Comparison of ENCODE assay signal across 24 cellular contexts in genomic region chr2:44946681-44947360, GRCh38. TPM values are rescaled to one million over a fixed set of nuclear protein-coding genes. Genes with fewer than 3 reads are reported as not detected.
DNase-seq lines count a peak whose midpoint lies in the region; ATAC-seq, FAIRE-seq and TF ChIP-seq lines count a peak whose summit lies in the region.
"Had no signal": no experiment of that assay in that cellular context is flagged by ENCODE, and none has a peak within 500 bp of the region (broad histone marks: within the 10 kb centered on the region; RNA-seq: fewer than 3 reads in every experiment).

No MANE protein-coding gene starts in this region.

- H3K36me3 ChIP-seq in SK-N-SH (replicated peaks in 1 of 2; ENCODE audit: control insufficient read depth in 1 of 2, insufficient read depth in 2 of 2, low read length in 1 of 2) (peaks cover 0 to 2% of the 10 kb centered on the region in 2 experiments), kidney (ENCODE audit: control insufficient read depth in 1 of 2, insufficient read depth in 2 of 2, low read length in 2 of 2) (no peaks in the 10 kb centered on the region)
- no peaks in the 10 kb centered on the region for H3K36me3 ChIP-seq in CD8-positive, alpha-beta memory T cell (ENCODE audit: insufficient read depth, low read length)
- no peaks in the 10 kb centered on the region for H3K36me3 ChIP-seq in CD8-positive, alpha-beta T cell (ENCODE audit: insufficient read depth, low read length)

- TF ChIP-seq EP300 in SK-N-SH (IDR thresholded peaks at IDR 0.05; ENCODE audit: borderline replicate concordance in 1 of 2, low read depth in 1 of 2, low read length in 1 of 2) = no peak

- no peak overlapping the region for H3K9ac ChIP-seq in SK-N-SH
- no peak overlapping the region for H3K9ac ChIP-seq in kidney (ENCODE audit: low read length in 2 of 2)

- intact Hi-C loops in kidney (cut with DNase I) (no loop called here), posterior vena cava (cut with DNase I) (loop anchor here in 1 of 2 donors (5.0 kb wide), 1 partner anchor 890 kb away; no protein-coding TSS in a partner anchor)
- intact Hi-C loops in CD8-positive, alpha-beta T cell (cut with DNase I, micrococcal nuclease) = no loop called here

- H4K20me1 ChIP-seq in SK-N-SH (ENCODE audit: insufficient read depth) = no peaks in the 10 kb centered on the region

- H3K27me3 ChIP-seq in SK-N-SH (ENCODE audit: insufficient read depth) = peaks cover 27% of the 10 kb centered on the region
- peaks cover 19% of the 10 kb centered on the region for H3K27me3 ChIP-seq in CD8-positive, alpha-beta memory T cell (ENCODE audit: insufficient read depth, low read length, poor library complexity, severe bottlenecking)
- H3K27me3 ChIP-seq in CD8-positive, alpha-beta T cell (ENCODE audit: insufficient read depth, low read length) = peaks cover 17% of the 10 kb centered on the region

- no peak for FAIRE-seq in kidney (lab: Jason Lieb, UNC)
- FAIRE-seq: GM19239, H54 had no signal

- no peak overlapping the region for H3K4me2 ChIP-seq in SK-N-SH

- no peak for ATAC-seq in SK-N-SH treated with all-trans-retinoic acid at 6 μM for 48 hours
- ATAC-seq in CD8-positive, alpha-beta T cell = no peak

- no peaks in the 10 kb centered on the region for H3K36me3 Mint-ChIP-seq in activated CD4-positive, alpha-beta memory T cell treated with anti-CD3 and anti-CD28 coated beads, Interleukin-2, amount 10 ng/mL, durations not matched to agents 7 days and 5 days (ENCODE audit: low read depth)
- no peaks in the 10 kb centered on the region for H3K36me3 Mint-ChIP-seq in CD8-positive, alpha-beta memory T cell
- no peaks in the 10 kb centered on the region for H3K36me3 Mint-ChIP-seq in CD8-positive, alpha-beta T cell

- no peak for TF ChIP-seq CTCF in SK-N-SH (IDR thresholded peaks at IDR 0.05)
- TF ChIP-seq CTCF in kidney (IDR thresholded peaks at IDR 0.05; ENCODE audit: borderline replicate concordance, extremely low read depth, insufficient read depth) = no peak
- no peak for TF ChIP-seq CTCF in CD8-positive, alpha-beta T cell (IDR thresholded peaks at IDR 0.05)

- POLR2A ChIA-PET in SK-N-SH (lab: Yijun Ruan, JAX) = interaction anchor here (0.6 to 1.4 kb wide), 6 partner anchors 9 to 330 kb away, joined by 3 to 5 read pairs (median 4); no protein-coding TSS in a partner anchor
- POLR2A ChIA-PET in activated CD4-positive, alpha-beta memory T cell treated with anti-CD3 and anti-CD28 coated beads, Interleukin-2, amount 10 ng/mL, durations not matched to agents 7 days and 5 days (lab: Charles Lee) = no interaction called here
- POLR2A ChIA-PET in CD8-positive, alpha-beta memory T cell (lab: Charles Lee) = no interaction called here
- POLR2A ChIA-PET in CD8-positive, alpha-beta T cell (lab: Charles Lee) = no interaction called here

- no peak overlapping the region for H2AFZ ChIP-seq in SK-N-SH (ENCODE audit: low read depth)

- peak; percentile 35 for DNase-seq in SK-N-SH
- DNase-seq in kidney = peak; percentile 26
- peak; percentile 44 for DNase-seq in posterior vena cava (ENCODE audit: low spot score)
- no peak for DNase-seq in activated CD4-positive, alpha-beta memory T cell treated with anti-CD3 and anti-CD28 coated beads, Interleukin-2, amount 10 ng/mL, durations not matched to agents 7 days and 5 days
- DNase-seq in AG08396 (ENCODE audit: low spot score) = no peak
- DNase-seq in CD8-positive, alpha-beta memory T cell = no peak
- no peak for DNase-seq in CD8-positive, alpha-beta T cell
- DNase-seq: ACHN, C1 segment of cervical spinal cord, DMS53, KG1, NCI-H1092, NCI-H1436, NCI-H187 treated with DMSO at 0.1 percent for 48 hours, NCI-H2107, NCI-H446 treated with DMSO at 0.1 percent for 48 hours, NCI-H526 treated with DMSO at 0.1 percent for 48 hours, Right ventricle myocardium superior had no signal

- no peaks in the 10 kb centered on the region for H3K79me2 ChIP-seq in SK-N-SH (ENCODE audit: insufficient read depth)

- H3K4me3 ChIP-seq in SK-N-SH (ENCODE audit: low read depth in 2 of 2, low read length in 1 of 2) (no peak overlapping the region), kidney (ENCODE audit: low read length in 2 of 2) (no peak overlapping the region)
- no peak overlapping the region for H3K4me3 ChIP-seq in CD8-positive, alpha-beta memory T cell (ENCODE audit: low read length)
- no peak overlapping the region for H3K4me3 ChIP-seq in CD8-positive, alpha-beta T cell (ENCODE audit: low read depth, low read length)

- no peak overlapping the region for H3K4me3 Mint-ChIP-seq in activated CD4-positive, alpha-beta memory T cell treated with anti-CD3 and anti-CD28 coated beads, Interleukin-2, amount 10 ng/mL, durations not matched to agents 7 days and 5 days
- H3K4me3 Mint-ChIP-seq in CD8-positive, alpha-beta memory T cell = no peak overlapping the region
- H3K4me3 Mint-ChIP-seq in CD8-positive, alpha-beta T cell = no peak overlapping the region

- peaks cover 32% of the 10 kb centered on the region for H3K4me1 Mint-ChIP-seq in activated CD4-positive, alpha-beta memory T cell treated with anti-CD3 and anti-CD28 coated beads, Interleukin-2, amount 10 ng/mL, durations not matched to agents 7 days and 5 days
- H3K4me1 Mint-ChIP-seq in CD8-positive, alpha-beta memory T cell = peaks cover 20 to 47% (median 23%) of the 10 kb centered on the region in 3 donors
- peaks cover 38% of the 10 kb centered on the region for H3K4me1 Mint-ChIP-seq in CD8-positive, alpha-beta T cell (ENCODE audit: low read depth)

- CTCF ChIA-PET in SK-N-SH (lab: Yijun Ruan, JAX) = interaction anchor here (0.8 to 20.5 kb wide), 11 partner anchors 10 to 903 kb away, joined by 3 to 581 read pairs (median 3); no protein-coding TSS in a partner anchor
- CTCF ChIA-PET in activated CD4-positive, alpha-beta memory T cell treated with anti-CD3 and anti-CD28 coated beads, Interleukin-2, amount 10 ng/mL, durations not matched to agents 7 days and 5 days (lab: Charles Lee) = interaction anchor here (1.6 kb wide), 1 partner anchor 10 kb away, joined by 7 read pairs; no protein-coding TSS in a partner anchor
- CTCF ChIA-PET in CD8-positive, alpha-beta memory T cell (lab: Charles Lee) = interaction anchor here (0.8 kb wide), 1 partner anchor 9 kb away, joined by 3 read pairs; no protein-coding TSS in a partner anchor
- CTCF ChIA-PET in CD8-positive, alpha-beta T cell (lab: Charles Lee) = interaction anchor here (1.1 to 2.0 kb wide), 2 partner anchors 10 to 903 kb away, joined by 3 to 6 read pairs; no protein-coding TSS in a partner anchor

- H3K4me1 ChIP-seq in SK-N-SH (ENCODE audit: control insufficient read depth in 1 of 2, insufficient read depth in 2 of 2, low read depth in 1 of 2, low read length in 1 of 2) (peaks cover 0 to 34% of the 10 kb centered on the region in 2 experiments; a peak in 1 of 4 replicates), kidney (ENCODE audit: control insufficient read depth in 1 of 2, insufficient read depth in 1 of 2, low read depth in 1 of 2, low read length in 2 of 2) (no peaks in the 10 kb centered on the region)
- H3K4me1 ChIP-seq in CD8-positive, alpha-beta memory T cell (ENCODE audit: insufficient read depth, low read length) = peaks cover under 1% of the 10 kb centered on the region
- H3K4me1 ChIP-seq in CD8-positive, alpha-beta T cell (ENCODE audit: insufficient read depth, low read length) = peaks cover 16% of the 10 kb centered on the region

- 81% methylated on average over 10 of the region's 10 CpGs for WGBS in SK-N-SH (ENCODE audit: low lambda C conversion rate)

- no peak overlapping the region for H3K27ac Mint-ChIP-seq in activated CD4-positive, alpha-beta memory T cell treated with anti-CD3 and anti-CD28 coated beads, Interleukin-2, amount 10 ng/mL, durations not matched to agents 7 days and 5 days
- no peak overlapping the region for H3K27ac Mint-ChIP-seq in CD8-positive, alpha-beta memory T cell
- no peak overlapping the region for H3K27ac Mint-ChIP-seq in CD8-positive, alpha-beta T cell

- no peaks in the 10 kb centered on the region for H3K9me2 ChIP-seq in SK-N-SH

- no peaks in the 10 kb centered on the region for H3K9me3 Mint-ChIP-seq in activated CD4-positive, alpha-beta memory T cell treated with anti-CD3 and anti-CD28 coated beads, Interleukin-2, amount 10 ng/mL, durations not matched to agents 7 days and 5 days
- no peaks in the 10 kb centered on the region for H3K9me3 Mint-ChIP-seq in CD8-positive, alpha-beta memory T cell
- no peaks in the 10 kb centered on the region for H3K9me3 Mint-ChIP-seq in CD8-positive, alpha-beta T cell

- H3K27ac ChIP-seq in SK-N-SH (ENCODE audit: low read depth in 2 of 2, low read length in 1 of 2) (peak overlapping the region in 1 of 2 experiments; percentile 18; a peak in 2 of 4 replicates), kidney (ENCODE audit: low read depth in 2 of 2, low read length in 2 of 2) (no peak overlapping the region)
- H3K27ac ChIP-seq in CD8-positive, alpha-beta memory T cell (ENCODE audit: low read depth, low read length) = no peak overlapping the region
- H3K27ac ChIP-seq in CD8-positive, alpha-beta T cell (ENCODE audit: low read depth, low read length) = no peak overlapping the region
- H3K27ac ChIP-seq: 22Rv1, HL-60 had no signal

- no peaks in the 10 kb centered on the region for H3F3A ChIP-seq in SK-N-SH (replicated peaks; ENCODE audit: insufficient read depth)

- H3K9me3 ChIP-seq in SK-N-SH (no peaks in the 10 kb centered on the region), kidney (ENCODE audit: control insufficient read depth in 1 of 2, low read length in 2 of 2) (no peaks in the 10 kb centered on the region)
- H3K9me3 ChIP-seq in CD8-positive, alpha-beta memory T cell (ENCODE audit: low read length) = no peaks in the 10 kb centered on the region
- no peaks in the 10 kb centered on the region for H3K9me3 ChIP-seq in CD8-positive, alpha-beta T cell (ENCODE audit: low read length)

- no peak for TF ChIP-seq RAD21 in SK-N-SH (IDR thresholded peaks at IDR 0.05; ENCODE audit: low read length)

- peaks cover 87% of the 10 kb centered on the region for H3K27me3 Mint-ChIP-seq in activated CD4-positive, alpha-beta memory T cell treated with anti-CD3 and anti-CD28 coated beads, Interleukin-2, amount 10 ng/mL, durations not matched to agents 7 days and 5 days
- H3K27me3 Mint-ChIP-seq in CD8-positive, alpha-beta memory T cell = peaks cover 54 to 82% of the 10 kb centered on the region in 2 donors
- peaks cover 78% of the 10 kb centered on the region for H3K27me3 Mint-ChIP-seq in CD8-positive, alpha-beta T cell (ENCODE audit: low read depth)

TF ChIP-seq in SK-N-SH, 30 proteins besides CTCF, POLR2A, EP300 and RAD21 (continues in another document):
- no peak for TF ChIP-seq FOXJ3 (CRISPR knock-in tag; IDR thresholded peaks at IDR 0.05)
- no peak for TF ChIP-seq ELF1 (IDR thresholded peaks at IDR 0.05)

TF ChIP-seq in SK-N-SH treated with all-trans-retinoic acid at 6 μM for 48 hours, 23 proteins besides CTCF, POLR2A, EP300 and RAD21 (continues in another document):
- TF ChIP-seq OSR1 (CRISPR knock-in tag; IDR thresholded peaks at IDR 0.05) = no peak

RNA-seq across cellular contexts. Expression of gene SIX3, which starts 5.3 kb away (rescaled TPM):
- polyA plus RNA-seq in SK-N-SH (2012; rRNA removed) (0.58 and 0.67 TPM in 2 replicates), kidney (ENCODE audit: insufficient read depth, low read depth, low replicate concordance) (0.19 TPM)
- polyA plus RNA-seq in SK-N-SH (2012; cell fraction: cytosol; rRNA removed) = 0.98 and 2.1 TPM in 2 replicates
- 0.77 and 1.7 TPM in 2 replicates for polyA plus RNA-seq in SK-N-SH (2012; cell fraction: nucleus; rRNA removed)
- total RNA-seq in kidney (0.16 TPM), posterior vena cava (not detected)
- total RNA-seq in activated CD4-positive, alpha-beta memory T cell treated with anti-CD3 and anti-CD28 coated beads, Interleukin-2, amount 10 ng/mL, durations not matched to agents 7 days and 5 days = under 1 TPM; 0.08 to 0.13 TPM
- not detected for total RNA-seq in CD8-positive, alpha-beta memory T cell
- not detected for polyA plus RNA-seq in CD8-positive, alpha-beta memory T cell
- total RNA-seq in CD8-positive, alpha-beta T cell = under 1 TPM in 1 of 2 experiments, not detected in 1; 0.11 TPM
- total RNA-seq: HT-29, Right ventricle myocardium superior had no signal

Comparison
In these comparisons a context has a peak if more than half of its experiments do, and no peak if none do; other contexts are left out.
1. DNase-seq: peak in SK-N-SH (single experiment), kidney (single experiment) and posterior vena cava (single experiment); none in activated CD4-positive, alpha-beta memory T cell treated with anti-CD3 and anti-CD28 coated beads, Interleukin-2, amount 10 ng/mL, durations not matched to agents 7 days and 5 days (single experiment), AG08396 (single experiment), CD8-positive, alpha-beta memory T cell (0 of 5) and CD8-positive, alpha-beta T cell (0 of 7).